In genomic region chr15:75662823-75663519, GRCh38 we compare ENCODE assay signal across 21 cellular contexts. TPM values are rescaled to one million over a fixed set of nuclear protein-coding genes. Genes with fewer than 3 reads are reported as not detected.
DNase-seq lines count a peak whose midpoint lies in the region; ATAC-seq, FAIRE-seq and TF ChIP-seq lines count a peak whose summit lies in the region.
"Had no signal": no experiment of that assay in that cellular context is flagged by ENCODE, and none has a peak within 500 bp of the region (broad histone marks: within the 10 kb centered on the region; RNA-seq: fewer than 3 reads in every experiment).

No MANE protein-coding gene starts in this region.

- no peak overlapping the region for H2BK15ac ChIP-seq in mesenchymal stem cell (ENCODE audit: low read depth, poor library complexity, severe bottlenecking)

- H4K8ac ChIP-seq in mesenchymal stem cell (ENCODE audit: low read length) = peak overlapping the region; percentile 57

- POLR2A ChIA-PET in PC-9 (lab: Charles Lee; ENCODE audit: unreplicated experiment) = no interaction called here
- POLR2A ChIA-PET in K562 (lab: Yijun Ruan, JAX) = interaction anchor here (0.6 to 1.0 kb wide), 2 partner anchors 22 to 213 kb away, joined by 3 to 4 read pairs; no protein-coding TSS in a partner anchor

- H3K4ac ChIP-seq in mesenchymal stem cell (ENCODE audit: low read depth in 1 of 2, low read length in 2 of 2) = peak overlapping the region in 1 of 2 experiments; percentile 71

- H4K91ac ChIP-seq in mesenchymal stem cell (ENCODE audit: low read length) = peak overlapping the region; percentile 64

- 84% methylated on average over 6 of the region's 9 CpGs for WGBS in K562 (ENCODE audit: insufficient coverage, low coverage, missing lambda C conversion rate)
- 93% methylated on average over 7 of the region's 9 CpGs for WGBS in mesenchymal stem cell

- no peak overlapping the region for H3K9ac ChIP-seq in K562 (ENCODE audit: insufficient read depth in 1 of 2, low read depth in 2 of 2, low read length in 2 of 2)
- peak overlapping the region; percentile 26 for H3K9ac ChIP-seq in mesenchymal stem cell (ENCODE audit: low read length)

- H3K4me3 ChIP-seq in PC-9 = no peak overlapping the region
- no peak overlapping the region for H3K4me3 ChIP-seq in K562
- no peak overlapping the region for H3K4me3 ChIP-seq in mesenchymal stem cell (ENCODE audit: insufficient read depth in 1 of 2, low read depth in 1 of 2, low read length in 2 of 2)
- H3K4me3 ChIP-seq in tibial artery = no peak overlapping the region
- H3K4me3 ChIP-seq: mucosa of descending colon had no signal

- no peak overlapping the region for H2AFZ ChIP-seq in PC-9
- H2AFZ ChIP-seq in K562 (ENCODE audit: low read depth, low read length) = no peak overlapping the region
- H2AFZ ChIP-seq in mesenchymal stem cell (ENCODE audit: low read depth, low read length) = no peak overlapping the region

- no peak for TF ChIP-seq POLR2A in K562 (conservative IDR thresholded peaks at IDR 0.05)

- H2AK5ac ChIP-seq in mesenchymal stem cell (ENCODE audit: low read length, severe bottlenecking) = peak overlapping the region; percentile 37

- DNase-seq in PC-9 = peak in 1 of 2 experiments; percentile 22
- no peak for DNase-seq in K562 (ENCODE audit: extremely low read depth in 1 of 4, low spot score in 3 of 4)
- DNase-seq in mesenchymal stem cell = no peak
- DNase-seq in tibial artery = no peak
- no peak for DNase-seq in NCI-H1436 treated with DMSO at 0.1 percent for 48 hours (lab: John Stamatoyannopoulos, UW)
- no peak for DNase-seq in GDM1 (lab: John Stamatoyannopoulos, UW)
- DNase-seq in stimulated activated naive CD4-positive, alpha-beta T cell treated with Interleukin-2 at 50 U/mL for 16 hours (lab: John Stamatoyannopoulos, UW) = no peak
- DNase-seq in GM19239 (ENCODE audit: insufficient read length, low spot score) = no peak
- DNase-seq: activated CD4-positive, alpha-beta T cell treated with anti-CD3 and anti-CD28 coated beads, Interleukin-2, amount 10 ng/mL, durations not matched to agents 24 days and 14 days; activated gamma-delta T cell; AML-193; amygdala; foreskin melanocyte; Kasumi-1; left cardiac atrium; NCI-H1105; stimulated activated naive CD8-positive, alpha-beta T cell treated with anti-CD3 and anti-CD28 coated beads, Interleukin-15, amount 100 ng/mL, for 72 hours had no signal

- no peak for TF ChIP-seq RAD21 in K562 (CRISPR knock-in tag; conservative IDR thresholded peaks at IDR 0.05 in 1 of 2, IDR thresholded peaks at IDR 0.05 in 1 of 2)

- CTCF ChIA-PET in PC-9 (lab: Charles Lee) (no interaction called here), K562 (lab: Yijun Ruan, JAX; ENCODE audit: low intra/inter-chr PET ratio) (no interaction called here)

- in situ Hi-C loops in K562 (cut with MboI) = no loop called here

- H3K9me3 ChIP-seq in PC-9 (ENCODE audit: insufficient read depth, low read depth) (no peaks in the 10 kb centered on the region), K562 (replicated peaks; ENCODE audit: control insufficient read depth, insufficient read depth, low read depth, low read length) (no peaks in the 10 kb centered on the region), mesenchymal stem cell (ENCODE audit: control insufficient read depth, low read length) (no peaks in the 10 kb centered on the region), tibial artery (no peaks in the 10 kb centered on the region)
- H3K9me3 ChIP-seq: mucosa of descending colon had no signal

- H3K4me2 ChIP-seq in PC-9 = peak overlapping the region; percentile 58
- no peak overlapping the region for H3K4me2 ChIP-seq in K562 (ENCODE audit: insufficient read depth, low read length)
- no peak overlapping the region for H3K4me2 ChIP-seq in mesenchymal stem cell (ENCODE audit: low read length, poor library complexity, severe bottlenecking)

- H4K20me1 ChIP-seq in PC-9 (ENCODE audit: insufficient read depth) (no peaks in the 10 kb centered on the region), K562 (replicated peaks; ENCODE audit: control insufficient read depth, insufficient read depth, low read length) (peaks cover 7% of the 10 kb centered on the region)

- ATAC-seq in K562 = no peak
- ATAC-seq: left cardiac atrium; right cardiac atrium; stimulated activated naive CD8-positive, alpha-beta T cell treated with anti-CD3 and anti-CD28 coated beads, Interleukin-15, amount 100 ng/mL, for 72 hours had no signal

- H3K23ac ChIP-seq in mesenchymal stem cell (ENCODE audit: low read length in 2 of 2) = peak overlapping the region in 1 of 2 experiments; percentile 28

- H3K79me1 ChIP-seq in mesenchymal stem cell (replicated peaks; ENCODE audit: low read length, poor library complexity, severe bottlenecking) = peaks cover 30% of the 10 kb centered on the region

- H3F3A ChIP-seq in PC-9 (ENCODE audit: insufficient read depth, low read depth) = peaks cover 69% of the 10 kb centered on the region

- H3K36me3 ChIP-seq in PC-9 (ENCODE audit: low read depth) (no peaks in the 10 kb centered on the region), K562 (ENCODE audit: control insufficient read depth, insufficient read depth, low read length) (peaks cover 11% of the 10 kb centered on the region; the same call in 1 of the 3 replicates), mesenchymal stem cell (ENCODE audit: control insufficient read depth in 1 of 2, insufficient read depth in 2 of 2, low read depth in 1 of 2, low read length in 2 of 2) (peaks cover 37 to 45% of the 10 kb centered on the region in 2 experiments), tibial artery (peaks cover 6 to 29% (median 11%) of the 10 kb centered on the region in 3 donors)

- peaks cover 78% of the 10 kb centered on the region for H3K4me1 ChIP-seq in PC-9 (replicated peaks; ENCODE audit: insufficient read depth)
- peaks cover 0 to 24% of the 10 kb centered on the region in 2 experiments; a peak in 2 of 5 replicates for H3K4me1 ChIP-seq in K562 (replicated peaks in 1 of 2; ENCODE audit: control insufficient read depth in 2 of 2, insufficient read depth in 2 of 2, low read length in 2 of 2)
- peaks cover 50% of the 10 kb centered on the region for H3K4me1 ChIP-seq in mesenchymal stem cell (ENCODE audit: control insufficient read depth, insufficient read depth, low read depth, low read length)
- peaks cover 3 to 86% (median 72%) of the 10 kb centered on the region in 4 donors for H3K4me1 ChIP-seq in tibial artery

- no peak for TF ChIP-seq CTCF in PC-9 (conservative IDR thresholded peaks at IDR 0.05)
- no peak for TF ChIP-seq CTCF in K562 (IDR thresholded peaks at IDR 0.05 in 2 of 3, conservative IDR thresholded peaks at IDR 0.05 in 1 of 3; ENCODE audit: insufficient read depth in 2 of 3, low read depth in 1 of 3, low read length in 3 of 3)
- TF ChIP-seq CTCF in tibial artery (IDR thresholded peaks at IDR 0.05) = no peak

- peak overlapping the region; percentile 23 to 25 for H3K18ac ChIP-seq in mesenchymal stem cell (ENCODE audit: low read depth in 1 of 2, low read length in 2 of 2)

- peaks cover 7% of the 10 kb centered on the region for H3K79me2 ChIP-seq in PC-9 (ENCODE audit: low read depth)
- H3K79me2 ChIP-seq in K562 (ENCODE audit: control insufficient read depth, insufficient read depth, low read length) = no peaks in the 10 kb centered on the region

- TF ChIP-seq EP300 in K562 (IDR thresholded peaks at IDR 0.05; ENCODE audit: low read length) = no peak

- intact Hi-C loops in PC-9 (cut with micrococcal nuclease; ENCODE audit: unreplicated experiment) = no loop called here
- intact Hi-C loops in K562 (cut with micrococcal nuclease) = no loop called here
- intact Hi-C loops in tibial artery (cut with DNase I; ENCODE audit: low total_unique reads) = no loop called here

- no peaks in the 10 kb centered on the region for H3K9me2 ChIP-seq in PC-9 (ENCODE audit: insufficient read depth)

- no peak overlapping the region for H3K14ac ChIP-seq in mesenchymal stem cell (ENCODE audit: low read length in 2 of 2)

- no peak for FAIRE-seq in K562 (lab: Jason Lieb, UNC)
- no peak for FAIRE-seq in GM19239 (lab: Jason Lieb, UNC)
- FAIRE-seq: RCC 7860, TTC549 had no signal

- peak overlapping the region in 1 of 2 experiments; percentile 79 for H2BK12ac ChIP-seq in mesenchymal stem cell (ENCODE audit: low read length in 2 of 2)

- no peaks in the 10 kb centered on the region for H3K9me1 ChIP-seq in K562 (ENCODE audit: control insufficient read depth, insufficient read depth, low read length)

- no peaks in the 10 kb centered on the region for H3K27me3 ChIP-seq in PC-9 (ENCODE audit: insufficient read depth, low read depth)
- no peaks in the 10 kb centered on the region for H3K27me3 ChIP-seq in K562 (ENCODE audit: control insufficient read depth in 2 of 2, insufficient read depth in 2 of 2, low read length in 2 of 2)
- no peaks in the 10 kb centered on the region for H3K27me3 ChIP-seq in mesenchymal stem cell (ENCODE audit: control insufficient read depth in 1 of 2, insufficient read depth in 1 of 2, low read length in 2 of 2)
- no peaks in the 10 kb centered on the region for H3K27me3 ChIP-seq in tibial artery

- BruUV-seq in PC-9 (replicated peaks; lab: Mats Ljungman, UMichigan) (no TSS peak), K562 (replicated peaks; lab: Mats Ljungman, UMichigan) (no TSS peak)

- peak overlapping the region; percentile 99 for H3K27ac ChIP-seq in PC-9
- H3K27ac ChIP-seq in K562 (ENCODE audit: extremely low read depth, low read depth, low read length) = no peak overlapping the region
- no peak overlapping the region for H3K27ac ChIP-seq in mesenchymal stem cell (ENCODE audit: low read length, poor library complexity, severe bottlenecking)
- peak overlapping the region; percentile 89 to 92 for H3K27ac ChIP-seq in tibial artery

- no peak overlapping the region for H2BK5ac ChIP-seq in mesenchymal stem cell (ENCODE audit: low read depth, low read length, poor library complexity, severe bottlenecking)

- peak overlapping the region; percentile 69 for H2BK120ac ChIP-seq in mesenchymal stem cell (ENCODE audit: low read depth, low read length)

RNA-seq across cellular contexts. Expression of gene SNX33, which starts 15.3 kb away (rescaled TPM):
- total RNA-seq in PC-9 (2021) = 27.8 and 27.9 TPM in 2 replicates
- total RNA-seq in K562 (2011; cell fraction: chromatin; rRNA removed; ENCODE audit: low replicate concordance) = 12.7 and 30.2 TPM in 2 replicates
- total RNA-seq in K562 (2011; cell fraction: nucleolus; rRNA removed) = 20.0 and 22.7 TPM in 2 replicates
- total RNA-seq in K562 (2011; cell fraction: nucleoplasm; rRNA removed) = 17.2 and 19.9 TPM in 2 replicates
- total RNA-seq in K562 (2014; rRNA removed) = 10.0 and 13.0 TPM in 2 replicates
- total RNA-seq in K562 (2014; rRNA removed; fragmentation: Illumina TruSeq; extraction: Trizol) = 4.3 and 4.7 TPM in 2 replicates
- 8.3 and 8.8 TPM in 2 replicates for total RNA-seq in K562 (2015; rRNA removed; fragmentation: Illumina TruSeq; extraction: Trizol)
- 14.1 and 14.8 TPM in 2 replicates for total RNA-seq in K562 (2021)
- 7.9 and 8.2 TPM in 2 replicates for polyA plus RNA-seq in K562 (2011; rRNA removed)
- polyA plus RNA-seq in K562 (2011; cell fraction: cytosol; rRNA removed) = 9.2 and 11.6 TPM in 2 replicates
- 16.8 and 25.3 TPM in 2 replicates for polyA plus RNA-seq in K562 (2011; cell fraction: nucleus; rRNA removed)
- polyA plus RNA-seq in K562 (2012) = 11.0 and 16.8 TPM in 2 replicates
- 10.1 TPM in 2 replicates for polyA plus RNA-seq in K562 (2014; fragmentation: Illumina TruSeq; extraction: Trizol)
- polyA plus RNA-seq in K562 (2014; fragmentation: Nextera tagmentation; extraction: Ambion mirVana) = 1 to 10 TPM; 1.4 to 1.8 TPM
- 7.5 and 8.3 TPM in 2 replicates for polyA plus RNA-seq in K562 (2014; rRNA removed)
- polyA minus RNA-seq in K562 (2011; rRNA and poly(A)+ RNA removed) = 10.9 and 12.8 TPM in 2 replicates
- polyA minus RNA-seq in K562 (2011; cell fraction: cytosol; rRNA and poly(A)+ RNA removed) = 11.5 and 12.8 TPM in 2 replicates
- polyA minus RNA-seq in K562 (2011; cell fraction: nucleus; rRNA and poly(A)+ RNA removed) = 10.5 and 12.7 TPM in 2 replicates
- polyA plus RNA-seq in mesenchymal stem cell (2013, experiment 1 of 2) = 23.0 TPM
- polyA plus RNA-seq in mesenchymal stem cell (2013, experiment 2 of 2) = 22.6 TPM

RNA-seq across cellular contexts. Expression of gene IMP3, which starts 22.9 kb away (rescaled TPM):
- total RNA-seq in PC-9 (2021) (45.4 and 53.0 TPM in 2 replicates), K562 (2014; rRNA removed) (140 and 159 TPM in 2 replicates), K562 (2014; rRNA removed; fragmentation: Illumina TruSeq; extraction: Trizol) (74.4 and 74.6 TPM in 2 replicates), K562 (2015; rRNA removed; fragmentation: Illumina TruSeq; extraction: Trizol) (87.6 and 93.6 TPM in 2 replicates), K562 (2021) (113 and 124 TPM in 2 replicates)
- 30.2 and 42.6 TPM in 2 replicates for total RNA-seq in K562 (2011; cell fraction: chromatin; rRNA removed; ENCODE audit: low replicate concordance)
- 67.6 and 76.2 TPM in 2 replicates for total RNA-seq in K562 (2011; cell fraction: nucleolus; rRNA removed)
- total RNA-seq in K562 (2011; cell fraction: nucleoplasm; rRNA removed) = 56.2 and 65.3 TPM in 2 replicates
- polyA plus RNA-seq in K562 (2011; rRNA removed) (58.5 and 68.3 TPM in 2 replicates), K562 (2014; fragmentation: Illumina TruSeq; extraction: Trizol) (44.5 and 47.1 TPM in 2 replicates), K562 (2014; fragmentation: Nextera tagmentation; extraction: Ambion mirVana) (10 to 100 TPM; 14.5 to 15.5 TPM), K562 (2014; rRNA removed) (160 and 161 TPM in 2 replicates)
- 92.2 and 249 TPM in 2 replicates for polyA plus RNA-seq in K562 (2011; cell fraction: cytosol; rRNA removed)
- polyA plus RNA-seq in K562 (2011; cell fraction: nucleus; rRNA removed) = 55.6 and 61.8 TPM in 2 replicates
- polyA plus RNA-seq in K562 (2012) = 84.1 and 118 TPM in 2 replicates
- 15.4 and 19.4 TPM in 2 replicates for polyA minus RNA-seq in K562 (2011; rRNA and poly(A)+ RNA removed)
- polyA minus RNA-seq in K562 (2011; cell fraction: cytosol; rRNA and poly(A)+ RNA removed) = 32.6 and 34.2 TPM in 2 replicates
- polyA minus RNA-seq in K562 (2011; cell fraction: nucleus; rRNA and poly(A)+ RNA removed) = 26.5 and 42.5 TPM in 2 replicates
- polyA plus RNA-seq in mesenchymal stem cell (2013, experiment 1 of 2) = 49.0 TPM
- polyA plus RNA-seq in mesenchymal stem cell (2013, experiment 2 of 2) = 48.8 TPM

RNA-seq across cellular contexts. Expression of gene SNUPN, which starts 37.4 kb away (rescaled TPM):
- total RNA-seq in PC-9 (2021) (37.6 and 40.0 TPM in 2 replicates), K562 (2014; rRNA removed) (32.2 and 33.0 TPM in 2 replicates), K562 (2014; rRNA removed; fragmentation: Illumina TruSeq; extraction: Trizol) (39.5 and 41.6 TPM in 2 replicates), K562 (2015; rRNA removed; fragmentation: Illumina TruSeq; extraction: Trizol) (36.9 and 40.0 TPM in 2 replicates), K562 (2021) (36.6 and 38.3 TPM in 2 replicates)
- total RNA-seq in K562 (2011; cell fraction: chromatin; rRNA removed; ENCODE audit: low replicate concordance) = 34.5 and 36.5 TPM in 2 replicates
- 19.9 and 23.8 TPM in 2 replicates for total RNA-seq in K562 (2011; cell fraction: nucleolus; rRNA removed)
- total RNA-seq in K562 (2011; cell fraction: nucleoplasm; rRNA removed) = 23.1 and 26.6 TPM in 2 replicates
- polyA plus RNA-seq in K562 (2011; rRNA removed) (29.7 and 38.4 TPM in 2 replicates), K562 (2014; fragmentation: Illumina TruSeq; extraction: Trizol) (40.9 and 45.0 TPM in 2 replicates), K562 (2014; fragmentation: Nextera tagmentation; extraction: Ambion mirVana) (10 to 100 TPM; 69.3 to 78.3 TPM), K562 (2014; rRNA removed) (38.0 and 42.5 TPM in 2 replicates)
- polyA plus RNA-seq in K562 (2011; cell fraction: cytosol; rRNA removed) = 17.4 and 23.6 TPM in 2 replicates
- polyA plus RNA-seq in K562 (2011; cell fraction: nucleus; rRNA removed) = 17.4 and 19.5 TPM in 2 replicates
- 29.0 and 35.1 TPM in 2 replicates for polyA plus RNA-seq in K562 (2012)
- polyA minus RNA-seq in K562 (2011; rRNA and poly(A)+ RNA removed) = 35.1 and 36.0 TPM in 2 replicates
- polyA minus RNA-seq in K562 (2011; cell fraction: cytosol; rRNA and poly(A)+ RNA removed) = 16.3 and 20.6 TPM in 2 replicates
- polyA minus RNA-seq in K562 (2011; cell fraction: nucleus; rRNA and poly(A)+ RNA removed) = 10.6 and 18.4 TPM in 2 replicates
- polyA plus RNA-seq in mesenchymal stem cell (2013, experiment 1 of 2) = 21.7 TPM
- 20.5 TPM for polyA plus RNA-seq in mesenchymal stem cell (2013, experiment 2 of 2)

RNA-seq across cellular contexts. Expression of gene CSPG4, which starts 49.7 kb away (rescaled TPM):
- total RNA-seq in PC-9 (2021) (2.4 and 2.6 TPM in 2 replicates), K562 (2014; rRNA removed) (0.08 TPM in 1 of 2 replicates, not detected in the other), K562 (2014; rRNA removed; fragmentation: Illumina TruSeq; extraction: Trizol) (not detected in 2 replicates), K562 (2015; rRNA removed; fragmentation: Illumina TruSeq; extraction: Trizol) (under 0.01 TPM in 1 of 2 replicates, not detected in the other), K562 (2021) (0.07 TPM in 2 replicates)
- 0.07 and 1.1 TPM in 2 replicates for total RNA-seq in K562 (2011; cell fraction: chromatin; rRNA removed; ENCODE audit: low replicate concordance)
- total RNA-seq in K562 (2011; cell fraction: nucleolus; rRNA removed) = 0.39 and 1.2 TPM in 2 replicates
- 0.22 and 0.23 TPM in 2 replicates for total RNA-seq in K562 (2011; cell fraction: nucleoplasm; rRNA removed)
- polyA plus RNA-seq in K562 (2011; rRNA removed) (0.04 and 0.08 TPM in 2 replicates), K562 (2014; fragmentation: Illumina TruSeq; extraction: Trizol) (0.01 and 0.03 TPM in 2 replicates), K562 (2014; fragmentation: Nextera tagmentation; extraction: Ambion mirVana) (not detected), K562 (2014; rRNA removed) (not detected in 2 replicates)
- 0.06 and 0.16 TPM in 2 replicates for polyA plus RNA-seq in K562 (2011; cell fraction: cytosol; rRNA removed)
- 0.21 and 0.73 TPM in 2 replicates for polyA plus RNA-seq in K562 (2011; cell fraction: nucleus; rRNA removed)
- 0.10 and 0.32 TPM in 2 replicates for polyA plus RNA-seq in K562 (2012)
- polyA minus RNA-seq in K562 (2011; rRNA and poly(A)+ RNA removed) = 0.09 and 0.11 TPM in 2 replicates
- polyA minus RNA-seq in K562 (2011; cell fraction: cytosol; rRNA and poly(A)+ RNA removed) = 0.29 and 0.73 TPM in 2 replicates
- polyA minus RNA-seq in K562 (2011; cell fraction: nucleus; rRNA and poly(A)+ RNA removed) = 0.33 and 0.40 TPM in 2 replicates
- 12.4 TPM for polyA plus RNA-seq in mesenchymal stem cell (2013, experiment 1 of 2)
- 11.3 TPM for polyA plus RNA-seq in mesenchymal stem cell (2013, experiment 2 of 2)
- total RNA-seq: activated CD4-positive, alpha-beta T cell treated with anti-CD3 and anti-CD28 coated beads, Interleukin-2, amount 10 ng/mL, durations not matched to agents 24 days and 14 days had no signal

Comparison
In these comparisons a context has a peak if more than half of its experiments do, and no peak if none do; other contexts are left out.
1. H3K27ac ChIP-seq: peak in PC-9 (single experiment) and tibial artery (2 of 2); none in K562 (single experiment) and mesenchymal stem cell (single experiment).